In genomic region chr15:87753539-87753938, GRCh38 we compare ENCODE assay signal across 1 cellular context.
TF ChIP-seq lines count a peak whose summit lies in the region.

No MANE protein-coding gene starts in this region.

TF ChIP-seq in SK-N-SH, 30 proteins besides CTCF, POLR2A, EP300 and RAD21 (continued from another document):
- no peak for TF ChIP-seq USF1 (IDR thresholded peaks at IDR 0.05; ENCODE audit: borderline replicate concordance, low read depth)
- TF ChIP-seq USF2 (IDR thresholded peaks at IDR 0.05; ENCODE audit: borderline replicate concordance, low read depth, low read length), result no peak
- TF ChIP-seq GABPA (IDR thresholded peaks at IDR 0.05; ENCODE audit: low read depth), result no peak
- TF ChIP-seq PBX3 (IDR thresholded peaks at IDR 0.05), result no peak
- TF ChIP-seq FOXJ3 (CRISPR knock-in tag; IDR thresholded peaks at IDR 0.05), result no peak
- TF ChIP-seq RXRA (IDR thresholded peaks at IDR 0.05; ENCODE audit: borderline replicate concordance, low read depth), result no peak
- no peak for TF ChIP-seq ZBTB33 (IDR thresholded peaks at IDR 0.05; ENCODE audit: borderline replicate concordance, low read depth)
- no peak for TF ChIP-seq SIN3A (IDR thresholded peaks at IDR 0.05; ENCODE audit: borderline replicate concordance, low read depth, low read length)
- no peak for TF ChIP-seq FOSL2 (IDR thresholded peaks at IDR 0.05; ENCODE audit: borderline replicate concordance, low read depth)
- no peak for TF ChIP-seq ELF1 (IDR thresholded peaks at IDR 0.05)
- no peak for TF ChIP-seq RFX5 (IDR thresholded peaks at IDR 0.05; ENCODE audit: low read length)
TF ChIP-seq in SK-N-SH: peak in this region for 0.
